18 cellular contexts compared by ENCODE assay signal in the genomic region with DNA sequence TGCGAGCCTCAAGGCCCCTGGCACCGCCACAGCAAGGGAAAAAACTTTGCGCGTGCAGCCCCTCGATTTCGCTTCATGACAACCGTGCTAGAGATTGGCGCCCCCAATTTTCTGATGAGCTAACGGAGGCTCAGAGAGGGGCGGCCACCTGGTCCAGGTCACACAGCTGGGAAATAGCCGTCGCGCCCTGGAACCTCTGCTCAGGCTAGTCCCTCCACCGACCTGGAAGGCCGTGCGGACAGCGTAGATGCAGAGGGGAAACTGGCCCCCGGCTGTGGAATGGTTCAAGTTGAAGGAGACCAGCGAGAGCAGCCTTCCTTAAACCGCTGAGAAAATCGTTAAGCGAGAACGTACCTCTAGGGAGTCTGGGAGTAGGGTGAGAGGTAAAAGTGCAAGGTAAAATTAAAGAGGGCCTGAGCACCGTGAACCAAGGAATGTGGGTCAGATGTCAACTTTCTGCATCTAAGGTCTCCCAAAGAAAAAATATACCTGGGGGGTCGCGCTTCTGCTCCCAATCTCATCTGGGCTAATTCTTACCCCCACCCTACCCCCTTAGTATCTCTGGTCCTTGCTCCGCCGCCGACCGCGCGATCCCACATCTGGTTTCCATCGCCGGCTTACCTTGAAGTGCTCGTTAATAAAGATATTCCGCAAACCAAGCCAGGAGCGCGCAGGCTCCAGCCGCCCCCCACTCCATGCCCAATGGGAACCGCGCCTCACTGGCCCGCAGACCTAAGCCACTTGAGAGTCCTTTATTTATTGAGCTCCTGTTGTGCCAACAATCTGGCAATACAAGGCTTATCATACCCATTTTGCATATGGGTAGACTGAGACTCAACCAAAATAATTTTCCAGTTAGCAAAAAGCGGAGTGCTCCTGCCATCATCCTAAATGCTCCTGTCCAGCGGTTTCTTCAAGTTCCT. TPM values are rescaled to one million over a fixed set of nuclear protein-coding genes. Genes with fewer than 3 reads are reported as not detected.
"Had no signal": no experiment of that assay in that cellular context is flagged by ENCODE, and none has a peak within 500 bp of the region (broad histone marks: within the 10 kb centered on the region; RNA-seq: fewer than 3 reads in every experiment).

No MANE protein-coding gene starts in this region.

- H3K4me3 ChIP-seq: adrenal gland, thoracic aorta had no signal

- DNase-seq: activated CD8-positive, alpha-beta T cell treated with anti-CD3 and anti-CD28 coated beads for 36 hours; activated naive CD4-positive, alpha-beta T cell treated with anti-CD3 and anti-CD28 coated beads for 36 hours; adrenal gland; central memory CD4-positive, alpha-beta T cell; cortex of kidney; effector memory CD8-positive, alpha-beta T cell; hypothalamus; naive thymus-derived CD8-positive, alpha-beta T cell; stimulated activated CD4-positive, alpha-beta T cell treated with anti-CD3 and anti-CD28 coated beads, Interleukin-2, amount 100 ng/mL, for 48 hours; stimulated activated naive CD8-positive, alpha-beta T cell treated with anti-CD3 and anti-CD28 coated beads, Interleukin-15, amount 100 ng/mL, for 72 hours; T-helper 9 cell had no signal

- FAIRE-seq: urothelium cell line had no signal

- ATAC-seq: activated CD8-positive, alpha-beta T cell treated with anti-CD3 and anti-CD28 coated beads for 36 hours; activated T-helper 17 cell treated with anti-CD3 and anti-CD28 coated beads, Interleukin-2, amount 50 U/mL, for 72 hours; effector memory CD8-positive, alpha-beta T cell; naive thymus-derived CD8-positive, alpha-beta T cell; stimulated activated naive CD8-positive, alpha-beta T cell treated with anti-CD3 and anti-CD28 coated beads, Interleukin-15, amount 100 ng/mL, for 72 hours had no signal

- H3K27ac Mint-ChIP-seq: activated CD8-positive, alpha-beta T cell treated with anti-CD3 and anti-CD28 coated beads for 36 hours; activated naive CD4-positive, alpha-beta T cell treated with anti-CD3 and anti-CD28 coated beads for 36 hours; activated T-helper 17 cell treated with anti-CD3 and anti-CD28 coated beads, Interleukin-2, amount 50 U/mL, for 72 hours; effector memory CD8-positive, alpha-beta T cell; stimulated activated naive CD8-positive, alpha-beta T cell treated with anti-CD3 and anti-CD28 coated beads, Interleukin-15, amount 100 ng/mL, for 72 hours had no signal

- H3K9me3 ChIP-seq: adrenal gland, thoracic aorta had no signal

- H3K27ac ChIP-seq: adrenal gland, thoracic aorta had no signal

- H3K9me3 Mint-ChIP-seq: activated CD8-positive, alpha-beta T cell treated with anti-CD3 and anti-CD28 coated beads for 36 hours; activated naive CD4-positive, alpha-beta T cell treated with anti-CD3 and anti-CD28 coated beads for 36 hours; activated T-helper 17 cell treated with anti-CD3 and anti-CD28 coated beads, Interleukin-2, amount 50 U/mL, for 72 hours; effector memory CD8-positive, alpha-beta T cell; naive thymus-derived CD8-positive, alpha-beta T cell; stimulated activated naive CD8-positive, alpha-beta T cell treated with anti-CD3 and anti-CD28 coated beads, Interleukin-15, amount 100 ng/mL, for 72 hours had no signal

- H3K4me3 Mint-ChIP-seq: activated CD8-positive, alpha-beta T cell treated with anti-CD3 and anti-CD28 coated beads for 36 hours; activated naive CD4-positive, alpha-beta T cell treated with anti-CD3 and anti-CD28 coated beads for 36 hours; stimulated activated naive CD8-positive, alpha-beta T cell treated with anti-CD3 and anti-CD28 coated beads, Interleukin-15, amount 100 ng/mL, for 72 hours had no signal

- H3K36me3 ChIP-seq: adrenal gland, thoracic aorta had no signal

RNA-seq across cellular contexts. Expression of a gene that starts 1.7 kb away (rescaled TPM):
- total RNA-seq: activated CD8-positive, alpha-beta T cell treated with anti-CD3 and anti-CD28 coated beads for 36 hours; activated naive CD4-positive, alpha-beta T cell treated with anti-CD3 and anti-CD28 coated beads for 36 hours; activated T-helper 17 cell treated with anti-CD3 and anti-CD28 coated beads, Interleukin-2, amount 50 U/mL, for 72 hours; adrenal gland; glomerular endothelial cell; mononuclear cell; naive thymus-derived CD8-positive, alpha-beta T cell; osteocyte; thoracic aorta had no signal
- polyA plus RNA-seq: mammary epithelial cell; naive thymus-derived CD8-positive, alpha-beta T cell had no signal
